In the genomic region with DNA sequence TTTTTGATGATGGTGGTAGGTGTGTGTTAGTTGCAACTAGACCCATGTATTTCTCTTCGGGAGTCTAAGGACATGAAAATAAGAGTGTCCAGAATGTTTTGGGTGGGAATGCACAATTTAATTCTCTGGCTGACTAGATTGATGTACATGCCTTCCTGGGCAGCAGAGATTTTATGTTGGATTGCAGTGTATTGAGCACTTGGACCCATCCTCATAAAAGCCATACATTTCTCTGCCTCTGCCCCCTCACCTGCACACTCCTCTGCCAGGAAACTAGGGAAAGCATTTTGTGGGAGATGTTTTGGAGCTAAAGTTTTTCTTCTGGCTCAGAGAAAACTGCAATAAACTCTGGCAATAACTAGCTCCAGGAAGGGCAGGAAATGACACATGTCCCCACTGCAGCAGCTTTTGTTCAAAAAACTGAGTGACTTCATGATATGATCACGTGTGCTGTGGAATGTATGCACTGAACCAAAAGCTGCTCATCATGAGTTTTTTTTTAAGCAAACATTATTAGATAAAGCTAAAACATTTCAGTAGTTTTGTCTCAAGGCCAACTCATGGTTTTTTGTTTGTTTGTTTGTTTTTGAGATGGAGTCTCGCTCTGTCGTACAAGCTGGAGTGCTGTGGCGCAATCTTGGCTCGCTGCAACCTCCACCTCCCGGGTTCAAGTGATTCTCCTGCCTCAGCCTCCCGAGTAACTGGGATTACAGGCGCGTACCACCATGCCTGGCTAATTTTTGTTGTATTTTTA, we compare ENCODE assay signal across 7 cellular contexts. TPM values are rescaled to one million over a fixed set of nuclear protein-coding genes. Genes with fewer than 3 reads are reported as not detected.
DNase-seq lines count a peak whose midpoint lies in the region; ATAC-seq and TF ChIP-seq lines count a peak whose summit lies in the region.
"Had no signal": no experiment of that assay in that cellular context is flagged by ENCODE, and none has a peak within 500 bp of the region (broad histone marks: within the 10 kb centered on the region; RNA-seq: fewer than 3 reads in every experiment).

No MANE protein-coding gene starts in this region.

- 55 to 65% methylated on average over 10 of the region's 10 CpGs for WGBS in heart right ventricle, 2 donors

- H3K4me3 ChIP-seq in heart right ventricle: peak overlapping the region in 2 of 10 donors; percentile 9 to 10

- intact Hi-C loops in heart right ventricle (cut with DNase I): no loop called here

- POLR2A ChIA-PET in RWPE1 (lab: Yijun Ruan, JAX; ENCODE audit: low non-redundant PET): interaction anchor here (0.7 kb wide), 1 partner anchor 9 kb away, joined by 3 read pairs; no protein-coding TSS in a partner anchor

- peak overlapping the region; percentile 91 for H3K27ac ChIP-seq in RWPE1
- peak overlapping the region; percentile 44 to 85 (median 79) for H3K27ac ChIP-seq in heart right ventricle

- peak; percentile 92 for DNase-seq in AG08395 (ENCODE audit: low spot score)
- peak; percentile 71 for DNase-seq in RWPE1 (ENCODE audit: low spot score)
- DNase-seq in heart right ventricle: peak in 1 of 2 donors; percentile 52
- peak; percentile 46 for DNase-seq in ureter (ENCODE audit: low spot score)
- DNase-seq in HUDEP-2 (lab: John Stamatoyannopoulos, UW; ENCODE audit: unreplicated experiment in 76 of 76): no peak
- no peak for DNase-seq in NCI-H446 treated with DMSO at 0.1 percent for 48 hours (lab: John Stamatoyannopoulos, UW)

- CTCF ChIA-PET in RWPE1 (lab: Yijun Ruan, JAX): no interaction called here

- H3K4me1 ChIP-seq in heart right ventricle: peaks cover 0 to 34% (median 19%) of the 10 kb centered on the region in 9 donors

- no peaks in the 10 kb centered on the region for H3K27me3 ChIP-seq in heart right ventricle

- H3K36me3 ChIP-seq in heart right ventricle: peaks cover 0 to 36% (median 18%) of the 10 kb centered on the region in 9 donors

- H3K9me3 ChIP-seq in heart right ventricle: no peaks in the 10 kb centered on the region

- TF ChIP-seq CTCF in RWPE1 (conservative IDR thresholded peaks at IDR 0.05; ENCODE audit: low read depth): no peak
- TF ChIP-seq CTCF in heart right ventricle (IDR thresholded peaks at IDR 0.05): no peak

- ATAC-seq in heart right ventricle: peak; percentile 55 to 93 (median 91)

RNA-seq across cellular contexts. Expression of a gene that starts 17.6 kb away (rescaled TPM):
- 10 to 100 TPM; 12.8 to 32.3 (median 21.9) TPM for total RNA-seq in heart right ventricle
- polyA plus RNA-seq in heart right ventricle: 10 to 100 TPM; 11.5 to 17.0 TPM
- 29.8 TPM for total RNA-seq in ureter

RNA-seq across cellular contexts. Expression of a gene that starts 34.2 kb away (rescaled TPM):
- total RNA-seq in heart right ventricle (10 to 100 TPM in 9 of 10 donors, 1 to 10 TPM in 1; 9.2 to 19.4 (median 12.8) TPM), ureter (11.3 TPM)
- 1 to 10 TPM; 1.8 to 9.5 TPM for polyA plus RNA-seq in heart right ventricle

RNA-seq across cellular contexts. Expression of a gene that starts 36.6 kb away (rescaled TPM):
- total RNA-seq in heart right ventricle (10 to 100 TPM; 21.6 to 30.7 (median 28.1) TPM), ureter (82.9 TPM)
- 10 to 100 TPM in 1 of 2 donors, 1 to 10 TPM in 1; 8.8 to 25.5 TPM for polyA plus RNA-seq in heart right ventricle

RNA-seq across cellular contexts. Expression of a gene that starts 40.6 kb away (rescaled TPM):
- total RNA-seq in heart right ventricle (10 to 100 TPM; 17.6 to 30.3 (median 22.0) TPM), ureter (83.8 TPM)
- 10 to 100 TPM; 14.3 to 33.8 TPM for polyA plus RNA-seq in heart right ventricle

RNA-seq across cellular contexts. Expression of a gene that starts 47.9 kb away (rescaled TPM):
- total RNA-seq in heart right ventricle (not detected), ureter (not detected)
- under 1 TPM in 1 of 2 donors, not detected in 1; 0.04 TPM for polyA plus RNA-seq in heart right ventricle
- total RNA-seq: mononuclear cell had no signal

Comparison
In these comparisons a context has a peak if more than half of its experiments do, and no peak if none do; other contexts are left out.
1. DNase-seq: peak in AG08395 (single experiment), RWPE1 (single experiment) and ureter (single experiment); none in HUDEP-2 (0 of 76) and NCI-H446 treated with DMSO at 0.1 percent for 48 hours (single experiment).